In the genomic region with DNA sequence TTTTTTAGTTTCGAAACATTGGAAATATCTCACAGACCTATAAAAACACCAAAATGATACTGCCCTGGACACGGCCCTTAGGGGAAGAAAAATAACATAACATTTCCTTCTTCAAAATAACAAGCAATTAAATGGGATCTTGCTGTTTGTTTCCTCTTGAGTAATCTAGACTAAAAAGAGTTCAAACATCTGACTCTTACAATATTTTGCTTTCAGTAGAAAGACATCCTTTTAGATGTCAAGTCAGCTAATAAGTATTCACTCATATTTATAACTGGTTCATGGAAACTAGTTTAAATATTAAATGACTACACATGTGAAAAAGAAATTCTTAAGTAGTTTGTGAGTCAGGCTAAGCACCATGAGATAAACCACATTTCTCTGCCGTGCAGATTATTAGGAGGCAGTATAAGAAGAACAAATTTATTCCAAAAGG, we compare ENCODE assay signal across 10 cellular contexts.
DNase-seq lines count a peak whose midpoint lies in the region; ATAC-seq, FAIRE-seq and TF ChIP-seq lines count a peak whose summit lies in the region.
"Had no signal": no experiment of that assay in that cellular context is flagged by ENCODE, and none has a peak within 500 bp of the region (broad histone marks: within the 10 kb centered on the region; RNA-seq: fewer than 3 reads in every experiment).

No MANE protein-coding gene starts in this region.

- H3K4me1 ChIP-seq in keratinocyte (ENCODE audit: control insufficient read depth, extremely low read depth, insufficient read depth, low read length) = peaks cover 31% of the 10 kb centered on the region

- H3K27ac ChIP-seq in keratinocyte (ENCODE audit: control insufficient read depth, insufficient read depth, low read length) (peak overlapping the region; percentile 55), substantia nigra (ENCODE audit: low read depth, low read length, poor library complexity, severe bottlenecking) (peak overlapping the region; percentile 29)
- H3K27ac ChIP-seq: cardiac muscle cell had no signal

- peak overlapping the region; percentile 6 for H2AFZ ChIP-seq in keratinocyte (ENCODE audit: control insufficient read depth, low read length)

- dilution Hi-C loops in keratinocyte (cut with MboI; ENCODE audit: extremely low pct_ligation_motif_present, low sequenced_read_pairs) = no loop called here

- in situ Hi-C loops in astrocyte of the spinal cord (cut with HindIII; ENCODE audit: low sequenced_read_pairs) = no loop called here

- H3K4me3 ChIP-seq in astrocyte of the spinal cord (ENCODE audit: low read depth, low read length) = no peak overlapping the region
- no peak overlapping the region for H3K4me3 ChIP-seq in keratinocyte (ENCODE audit: control insufficient read depth in 2 of 3, extremely low read depth in 1 of 3, insufficient read depth in 2 of 3, low read depth in 1 of 3, low read length in 3 of 3)
- H3K4me3 ChIP-seq: cardiac muscle cell had no signal

- H4K20me1 ChIP-seq in keratinocyte (ENCODE audit: control insufficient read depth, extremely low read depth, insufficient read depth, low read length) = no peaks in the 10 kb centered on the region

- ATAC-seq in HG03045 (IDR thresholded peaks at IDR 0.05; ENCODE audit: unreplicated experiment) = no peak

- H3K4me2 ChIP-seq in keratinocyte (ENCODE audit: control insufficient read depth, extremely low read depth, insufficient read depth, low read depth, low read length) = no peak overlapping the region

- no peaks in the 10 kb centered on the region for H3K36me3 ChIP-seq in keratinocyte (ENCODE audit: control insufficient read depth in 2 of 2, extremely low read depth in 1 of 2, insufficient read depth in 2 of 2, low read length in 2 of 2)
- H3K36me3 ChIP-seq: cardiac muscle cell had no signal

- DNase-seq in NOMO-1 treated with DMSO at 0.1 percent for 48 hours (lab: John Stamatoyannopoulos, UW; ENCODE audit: unreplicated experiment) (peak; percentile 33), NOMO-1 treated with dmso at 0.1 percent for 144 hours (lab: John Stamatoyannopoulos, UW; ENCODE audit: unreplicated experiment) (no peak), astrocyte of the spinal cord (ENCODE audit: low read depth, low spot score) (peak; percentile 76), keratinocyte (ENCODE audit: low read depth, low spot score) (no peak), substantia nigra (lab: John Stamatoyannopoulos, UW) (no peak), C1 segment of cervical spinal cord (lab: John Stamatoyannopoulos, UW) (no peak)
- no peak for DNase-seq in effector CD8-positive, alpha-beta T cell (lab: John Stamatoyannopoulos, UW)
- DNase-seq: 8988T had no signal

- H3K27me3 ChIP-seq in keratinocyte (ENCODE audit: control insufficient read depth, extremely low read depth, insufficient read depth, low read length) = no peaks in the 10 kb centered on the region
- H3K27me3 ChIP-seq: cardiac muscle cell had no signal

- no peaks in the 10 kb centered on the region for H3K9me1 ChIP-seq in keratinocyte (ENCODE audit: control insufficient read depth, extremely low read depth, insufficient read depth, low read length)

- no peaks in the 10 kb centered on the region for H3K79me2 ChIP-seq in keratinocyte (ENCODE audit: control insufficient read depth, insufficient read depth, low read length)

- no peak for TF ChIP-seq CTCF in astrocyte of the spinal cord (IDR thresholded peaks at IDR 0.05; ENCODE audit: low read depth, low read length)
- no peak for TF ChIP-seq CTCF in keratinocyte (optimal IDR thresholded peaks at IDR 0.05 in 1 of 3, IDR thresholded peaks at IDR 0.05 in 1 of 3, conservative IDR thresholded peaks at IDR 0.05 in 1 of 3; ENCODE audit: extremely low read depth in 1 of 3, insufficient read depth in 2 of 3, low read length in 3 of 3)

- no peaks in the 10 kb centered on the region for H3K9me3 ChIP-seq in keratinocyte (ENCODE audit: control insufficient read depth, low read depth, low read length)

- FAIRE-seq in keratinocyte (lab: Jason Lieb, UNC) = no peak

- no peak overlapping the region for H3K9ac ChIP-seq in keratinocyte (ENCODE audit: control insufficient read depth, extremely low read depth, insufficient read depth, low read length)

Comparison
In these comparisons a context has a peak if more than half of its experiments do, and no peak if none do; other contexts are left out.
1. DNase-seq: peak in NOMO-1 treated with DMSO at 0.1 percent for 48 hours (single experiment) and astrocyte of the spinal cord (single experiment); none in NOMO-1 treated with dmso at 0.1 percent for 144 hours (single experiment), keratinocyte (single experiment), substantia nigra (0 of 49), C1 segment of cervical spinal cord (0 of 14) and effector CD8-positive, alpha-beta T cell (single experiment).